In the genomic region with DNA sequence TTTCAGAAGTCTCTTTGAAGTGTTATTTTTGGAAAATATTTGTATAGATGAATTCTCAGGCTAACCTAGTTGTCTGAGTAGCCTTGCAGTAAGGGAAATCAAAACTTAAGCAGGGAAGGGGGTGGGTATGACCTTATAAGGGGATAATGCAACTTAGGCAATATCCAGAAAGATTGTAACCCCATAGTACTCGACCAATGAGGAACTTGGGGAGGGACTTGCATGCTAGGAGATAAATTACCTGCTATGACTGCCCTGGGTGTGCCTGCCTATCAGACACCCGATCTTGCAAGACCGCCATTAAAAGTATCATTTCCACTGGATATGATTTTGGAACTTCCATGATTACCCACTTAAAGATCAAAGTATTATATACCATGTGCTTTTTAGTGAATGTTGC, we compare ENCODE assay signal across 25 cellular contexts. TPM values are rescaled to one million over a fixed set of nuclear protein-coding genes. Genes with fewer than 3 reads are reported as not detected.
DNase-seq lines count a peak whose midpoint lies in the region; FAIRE-seq and TF ChIP-seq lines count a peak whose summit lies in the region.
"Had no signal": no experiment of that assay in that cellular context is flagged by ENCODE, and none has a peak within 500 bp of the region (broad histone marks: within the 10 kb centered on the region; RNA-seq: fewer than 3 reads in every experiment).

No MANE protein-coding gene starts in this region.

- no peak overlapping the region for H3K4ac ChIP-seq in H1 (replicated peaks; ENCODE audit: insufficient read length, low read depth, low read length)

- H2BK15ac ChIP-seq in H1 (ENCODE audit: low read length), result no peak overlapping the region

- no peaks in the 10 kb centered on the region for H3K36me3 ChIP-seq in HUES64 (ENCODE audit: insufficient read depth, low read length)
- H3K36me3 ChIP-seq in H1 (ENCODE audit: control insufficient read depth in 2 of 4, insufficient read depth in 4 of 4, low read length in 3 of 4), result no peaks in the 10 kb centered on the region
- no peaks in the 10 kb centered on the region for H3K36me3 ChIP-seq in BE2C
- H3K36me3 ChIP-seq in adrenal gland (replicated peaks in 1 of 2), result no peaks in the 10 kb centered on the region
- no peaks in the 10 kb centered on the region for H3K36me3 ChIP-seq in ovary

- peak overlapping the region; percentile 24; the same call in 1 of the 2 replicates for H3K18ac ChIP-seq in H1 (ENCODE audit: extremely low read depth, low read length)

- FAIRE-seq in H1 (lab: Jason Lieb, UNC), result no peak
- FAIRE-seq: GM12891, RCC 7860 had no signal

- 86% methylated on average over 3 of the region's 3 CpGs for WGBS in HUES64
- 77% methylated on average over 3 of the region's 3 CpGs; no CpG with 5 or more reads in 1 of the 2 experiments for WGBS in H1 (ENCODE audit: extremely low coverage in 1 of 2, insufficient coverage in 1 of 2, insufficient read length in 1 of 2, insufficient replicate concordance in 2 of 2, low coverage in 1 of 2, low lambda C conversion rate in 2 of 2, missing lambda C conversion rate in 1 of 2), 2 experiments
- WGBS in adrenal gland, 4 donors, result 70 to 91% (median 75%) methylated on average over 3 of the region's 3 CpGs
- 70 to 82% (median 79%) methylated on average over 3 of the region's 3 CpGs for WGBS in ovary, 3 donors

- H2BK120ac ChIP-seq in H1 (replicated peaks; ENCODE audit: low read depth, low read length), result peak overlapping the region; percentile 79

- H3K27ac ChIP-seq in HUES64 (ENCODE audit: low read depth, low read length) (peak overlapping the region; percentile 81), H1 (ENCODE audit: low read depth, low read length) (no peak overlapping the region), adrenal gland (no peak overlapping the region), ovary (no peak overlapping the region)
- H3K27ac ChIP-seq: C4-2B, KMS-11, SK-N-MC had no signal

- peak overlapping the region; percentile 42 to 46; a peak in 3 of 4 replicates for H3K4me2 ChIP-seq in H1 (ENCODE audit: insufficient read depth in 1 of 2, low read depth in 2 of 2, low read length in 2 of 2)
- H3K4me2 ChIP-seq: KMS-11 had no signal

- H3K23me2 ChIP-seq in H1 (ENCODE audit: low read depth, low read length), result no peaks in the 10 kb centered on the region

- TF ChIP-seq POLR2A in H1 (IDR thresholded peaks at IDR 0.05; ENCODE audit: control extremely low read depth in 1 of 2, low read depth in 2 of 2, low read length in 2 of 2), result no peak
- no peak for TF ChIP-seq POLR2A in adrenal gland (IDR thresholded peaks at IDR 0.05)
- TF ChIP-seq POLR2A in ovary (IDR thresholded peaks at IDR 0.05), result no peak

- H2BK12ac ChIP-seq in H1 (ENCODE audit: low read depth, low read length), result no peak overlapping the region

- H3K4me3 ChIP-seq in HUES64 (ENCODE audit: low read length) (no peak overlapping the region), H1 (ENCODE audit: extremely low read depth in 1 of 4, insufficient read depth in 2 of 4, low read depth in 3 of 4, low read length in 4 of 4) (no peak overlapping the region; a peak in 1 of 8 replicates), BE2C (ENCODE audit: low read depth, low read length) (no peak overlapping the region), adrenal gland (no peak overlapping the region), ovary (no peak overlapping the region)
- H3K4me3 ChIP-seq: SK-N-MC had no signal

- intact Hi-C loops in adrenal gland (cut with DNase I), result no loop called here
- intact Hi-C loops in ovary (cut with DNase I), result no loop called here

- POLR2A ChIA-PET in H1 (lab: Charles Lee; ENCODE audit: partially characterized antibody), result no interaction called here

- H2BK5ac ChIP-seq in H1 (ENCODE audit: low read depth, low read length), result peak overlapping the region; percentile 6; the same call in 1 of the 2 replicates

- TF ChIP-seq CTCF in H1 (IDR thresholded peaks at IDR 0.05; ENCODE audit: control extremely low read depth in 1 of 3, insufficient read depth in 1 of 3, low read depth in 1 of 3, low read length in 3 of 3) (no peak), BE2C (IDR thresholded peaks at IDR 0.05; ENCODE audit: low read depth, low read length) (no peak), adrenal gland (IDR thresholded peaks at IDR 0.05) (no peak), ovary (IDR thresholded peaks at IDR 0.05) (no peak)

- no peak overlapping the region for H4K91ac ChIP-seq in H1 (replicated peaks; ENCODE audit: insufficient read length, low read length)

- no peak overlapping the region for H2AK5ac ChIP-seq in H1 (ENCODE audit: low read depth, low read length)

- no peak overlapping the region for H2AFZ ChIP-seq in H1 (ENCODE audit: low read length)

- H3K56ac ChIP-seq in H1 (replicated peaks; ENCODE audit: insufficient read length, low read depth, low read length), result no peak overlapping the region

- H3K14ac ChIP-seq in H1 (ENCODE audit: insufficient read length), result no peak overlapping the region

- H3K79me1 ChIP-seq in H1 (ENCODE audit: low read depth, low read length), result no peaks in the 10 kb centered on the region

- no peak overlapping the region for H4K8ac ChIP-seq in H1 (ENCODE audit: extremely low read depth, insufficient read depth, low read length)

- H3K23ac ChIP-seq in H1 (ENCODE audit: insufficient read length), result no peak overlapping the region

- H3K9me3 ChIP-seq in HUES64 (ENCODE audit: insufficient read depth, low read depth, low read length) (no peaks in the 10 kb centered on the region), H1 (ENCODE audit: insufficient read depth in 2 of 2, low read depth in 1 of 2, low read length in 1 of 2) (no peaks in the 10 kb centered on the region), BE2C (no peaks in the 10 kb centered on the region; the same call in 1 of the 2 replicates), adrenal gland (replicated peaks in 1 of 3) (no peaks in the 10 kb centered on the region), ovary (no peaks in the 10 kb centered on the region)

- no peak for TF ChIP-seq RAD21 in H1 (IDR thresholded peaks at IDR 0.05 in 1 of 2, conservative IDR thresholded peaks at IDR 0.05 in 1 of 2; ENCODE audit: low read depth in 2 of 2, low read length in 2 of 2)

- CTCF ChIA-PET in H1 (lab: Charles Lee; ENCODE audit: partially characterized antibody), result interaction anchor here (2.3 kb wide), 1 partner anchor 17 kb away, joined by 7 read pairs; no protein-coding TSS in a partner anchor

- H4K5ac ChIP-seq in H1 (ENCODE audit: insufficient read length, low read depth, low read length), result no peak overlapping the region

- TF ChIP-seq EP300 in H1 (IDR thresholded peaks at IDR 0.05; ENCODE audit: borderline replicate concordance in 1 of 2, low read depth in 2 of 2, low read length in 2 of 2) (no peak), ovary (IDR thresholded peaks at IDR 0.05) (no peak)

- H3K79me2 ChIP-seq in H1 (ENCODE audit: control insufficient read depth in 1 of 2, insufficient read depth in 2 of 2, low read length in 2 of 2), result no peaks in the 10 kb centered on the region

- DNase-seq in MV-4-11 (lab: John Stamatoyannopoulos, UW), result peak; percentile 2
- no peak for DNase-seq in H1 (ENCODE audit: low read depth in 1 of 2, low spot score in 2 of 2)
- no peak for DNase-seq in BE2C
- no peak for DNase-seq in adrenal gland
- no peak for DNase-seq in ovary
- no peak for DNase-seq in NCI-H2029 treated with DMSO at 0.1 percent for 48 hours (lab: John Stamatoyannopoulos, UW)
- DNase-seq: CD8-positive, alpha-beta memory T cell; DMS 273 treated with DMSO at 0.1 percent for 48 hours; DMS79; GF-D8; IMR-90; NCI-H1048; NCI-H1417; NCI-H1694; NCI-H2081; NCI-H2227 treated with DMSO at 0.1 percent for 48 hours; NCI-H69; SIG-M5; SW 1271 had no signal

- H2BK20ac ChIP-seq in H1 (ENCODE audit: low read length), result no peak overlapping the region; the same call in 1 of the 2 replicates

- H3K27me3 ChIP-seq in HUES64 (ENCODE audit: insufficient read depth, low read length), result no peaks in the 10 kb centered on the region
- peaks cover 0 to 1% (median 0%) of the 10 kb centered on the region in 4 experiments; a peak in 1 of 7 replicates for H3K27me3 ChIP-seq in H1 (replicated peaks in 1 of 4; ENCODE audit: control insufficient read depth in 3 of 4, extremely low read depth in 1 of 4, insufficient read depth in 3 of 4, low read length in 3 of 4)
- H3K27me3 ChIP-seq in BE2C, result peaks cover 9% of the 10 kb centered on the region
- no peaks in the 10 kb centered on the region for H3K27me3 ChIP-seq in adrenal gland
- no peaks in the 10 kb centered on the region for H3K27me3 ChIP-seq in ovary

- no peaks in the 10 kb centered on the region for H4K20me1 ChIP-seq in H1 (replicated peaks in 1 of 2; ENCODE audit: control insufficient read depth in 1 of 2, insufficient read depth in 2 of 2, low read length in 2 of 2)

- H3K4me1 ChIP-seq in HUES64 (ENCODE audit: insufficient read depth, low read length) (peaks cover 12% of the 10 kb centered on the region), H1 (replicated peaks in 1 of 4; ENCODE audit: control insufficient read depth in 3 of 4, insufficient read depth in 4 of 4, low read length in 3 of 4) (peaks cover 0 to 8% (median 2%) of the 10 kb centered on the region in 4 experiments; a peak in 3 of 7 replicates), BE2C (no peaks in the 10 kb centered on the region; the same call in 1 of the 2 replicates), adrenal gland (replicated peaks in 1 of 2) (no peaks in the 10 kb centered on the region), ovary (ENCODE audit: insufficient read depth) (no peaks in the 10 kb centered on the region)

- H3K9ac ChIP-seq in HUES64 (ENCODE audit: low read depth, low read length), result no peak overlapping the region
- H3K9ac ChIP-seq in H1 (replicated peaks in 1 of 4; ENCODE audit: extremely low read depth in 1 of 4, low read depth in 3 of 4, low read length in 3 of 4), result no peak overlapping the region
- H3K9ac ChIP-seq: KMS-11 had no signal

TF ChIP-seq in H1, 55 proteins besides CTCF, POLR2A, EP300 and RAD21:
- TF ChIP-seq TEAD4 (IDR thresholded peaks at IDR 0.05; ENCODE audit: low read depth, low read length), result no peak
- peak; percentile 85 for TF ChIP-seq SRF (IDR thresholded peaks at IDR 0.05; ENCODE audit: low read depth, low read length)

RNA-seq across cellular contexts. Expression of a gene that starts 23.0 kb away (rescaled TPM):
- 7.5 TPM for polyA plus RNA-seq in HUES64 (2013, experiment 1 of 2)
- polyA plus RNA-seq in HUES64 (2013, experiment 2 of 2), result 9.1 TPM
- 11.5 and 13.5 TPM in 2 replicates for total RNA-seq in H1 (2021; fragmentation: NEBNext Ultra II Directional; extraction: Animal tissue kit (Norgen Biotek cat#: 25700))
- polyA plus RNA-seq in H1 (2011; rRNA removed), result 3.6 and 5.2 TPM in 2 replicates
- 7.4 TPM for polyA plus RNA-seq in H1 (2011; cell fraction: cytosol; rRNA removed)
- 4.0 TPM for polyA plus RNA-seq in H1 (2011; cell fraction: nucleus; rRNA removed)
- 6.7 to 8.3 TPM (median 7.2 TPM) in 4 replicates for polyA plus RNA-seq in H1 (2012, experiment 1 of 2)
- 2.4 TPM for polyA plus RNA-seq in H1 (2012, experiment 2 of 2)
- polyA plus RNA-seq in H1 (2013, experiment 1 of 2), result 6.7 TPM
- polyA plus RNA-seq in H1 (2013, experiment 2 of 2), result 5.8 TPM
- polyA minus RNA-seq in H1 (2011; rRNA and poly(A)+ RNA removed), result 1.8 and 2.2 TPM in 2 replicates
- 2.5 TPM for polyA minus RNA-seq in H1 (2011; cell fraction: cytosol; rRNA and poly(A)+ RNA removed)
- polyA minus RNA-seq in H1 (2011; cell fraction: nucleus; rRNA and poly(A)+ RNA removed), result 4.8 TPM
- 5.0 TPM for polyA plus RNA-seq in BE2C (2012; ENCODE audit: insufficient read depth, insufficient read length, low read depth)
- total RNA-seq in adrenal gland, result 1 to 10 TPM; 1.1 to 4.9 (median 2.2) TPM
- 1 to 10 TPM; 1.9 to 4.2 (median 2.0) TPM for polyA plus RNA-seq in adrenal gland
- 10 to 100 TPM in 1 of 7 donors, 1 to 10 TPM in 6; 6.9 to 10.9 (median 7.8) TPM for total RNA-seq in ovary
- polyA plus RNA-seq in ovary, result 1 to 10 TPM; 5.4 to 6.3 TPM
